In the genomic region with DNA sequence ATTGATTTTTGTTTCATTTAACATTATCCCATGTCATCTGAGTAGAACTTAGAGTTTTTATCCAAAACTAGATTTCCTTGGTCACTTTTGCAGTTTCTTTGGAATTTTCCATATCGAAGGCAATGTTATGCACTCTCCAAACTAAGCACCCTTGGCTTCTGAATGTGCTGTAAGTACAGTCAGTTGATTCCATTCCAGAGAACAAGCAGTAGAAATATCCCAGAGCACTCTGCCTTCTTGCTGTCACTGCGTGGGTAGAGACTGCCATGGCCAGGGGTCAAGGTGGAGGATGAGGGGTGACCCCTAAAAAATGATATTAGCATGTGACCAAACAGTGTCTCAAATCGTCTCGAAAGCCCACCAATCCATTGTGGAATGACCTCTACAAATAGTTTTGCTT, we compare ENCODE assay signal across 1 cellular context.
TF ChIP-seq lines count a peak whose summit lies in the region.

No MANE protein-coding gene starts in this region.

TF ChIP-seq in HepG2, 621 proteins besides CTCF, POLR2A, EP300 and RAD21:
- TF ChIP-seq, protein P1, sequence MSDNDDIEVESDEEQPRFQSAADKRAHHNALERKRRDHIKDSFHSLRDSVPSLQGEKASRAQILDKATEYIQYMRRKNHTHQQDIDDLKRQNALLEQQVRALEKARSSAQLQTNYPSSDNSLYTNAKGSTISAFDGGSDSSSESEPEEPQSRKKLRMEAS (IDR thresholded peaks at IDR 0.05) = no peak
- TF ChIP-seq ETV5 (CRISPR knock-in tag; IDR thresholded peaks at IDR 0.05; ENCODE audit: borderline replicate concordance) (no peak), DNMT3B (CRISPR knock-in tag; conservative IDR thresholded peaks at IDR 0.05) (no peak), ZNF510 (CRISPR knock-in tag; IDR thresholded peaks at IDR 0.05; ENCODE audit: low read depth) (no peak), ZFP1 (CRISPR knock-in tag; IDR thresholded peaks at IDR 0.05) (no peak), CENPT (CRISPR knock-in tag; IDR thresholded peaks at IDR 0.05; ENCODE audit: low read depth) (no peak)
